In genomic region chr11:1240771-1241170, GRCh38 we compare ENCODE assay signal across 4 cellular contexts. TPM values are rescaled to one million over a fixed set of nuclear protein-coding genes. Genes with fewer than 3 reads are reported as not detected.
"Had no signal": no experiment of that assay in that cellular context is flagged by ENCODE, and none has a peak within 500 bp of the region (broad histone marks: within the 10 kb centered on the region; RNA-seq: fewer than 3 reads in every experiment).

No MANE protein-coding gene starts in this region.

- ATAC-seq: GM12878 had no signal

- H3K4me3 ChIP-seq: GM12878 had no signal

- DNase-seq: GDM1, GF-D8 had no signal

RNA-seq across cellular contexts. Expression of gene MUC5B, which starts 17.9 kb away (rescaled TPM):
- total RNA-seq: G401 had no signal
- polyA plus RNA-seq: GM12878 had no signal
